In genomic region chr17:19322861-19323260, GRCh38 we compare ENCODE assay signal across 17 cellular contexts. TPM values are rescaled to one million over a fixed set of nuclear protein-coding genes. Genes with fewer than 3 reads are reported as not detected.
A peak's percentile ranks its signal among the peaks of the same experiment; 100 is the strongest.
DNase-seq lines count a peak whose midpoint lies in the region; ATAC-seq, FAIRE-seq and TF ChIP-seq lines count a peak whose summit lies in the region.
"Had no signal": no experiment of that assay in that cellular context is flagged by ENCODE, and none has a peak within 500 bp of the region (broad histone marks: within the 10 kb centered on the region; RNA-seq: fewer than 3 reads in every experiment).

No MANE protein-coding gene starts in this region.

- H3K79me1 ChIP-seq in mesenchymal stem cell (replicated peaks; ENCODE audit: low read length, poor library complexity, severe bottlenecking), result peaks cover 20% of the 10 kb centered on the region

- ATAC-seq in left cardiac atrium (peak; percentile 29 to 53), Right ventricle myocardium inferior (no peak), GM12878 (no peak)
- ATAC-seq: HCT116 had no signal

- no peak for TF ChIP-seq RAD21 in GM12878 (IDR thresholded peaks at IDR 0.05; ENCODE audit: insufficient read depth, low read depth, low read length)

- no peak overlapping the region for H3K23ac ChIP-seq in mesenchymal stem cell (ENCODE audit: low read length in 2 of 2)

- H3K18ac ChIP-seq in mesenchymal stem cell (ENCODE audit: low read depth in 1 of 2, low read length in 2 of 2), result no peak overlapping the region

- POLR2A ChIA-PET in GM12878 (lab: Charles Lee), result interaction anchor here (1.0 kb wide), 1 partner anchor 16 kb away, joined by 6 read pairs; no protein-coding TSS in a partner anchor

- H3K9me3 Mint-ChIP-seq in immature natural killer cell, result peaks cover 2 to 17% (median 8%) of the 10 kb centered on the region in 6 donors
- H3K9me3 Mint-ChIP-seq: CD4-positive, alpha-beta T cell had no signal

- 0% methylated on average over 1 of the region's 1 CpG for WGBS in GM12878 (ENCODE audit: insufficient coverage, insufficient replicate concordance, low lambda C conversion rate, missing lambda C conversion rate)
- WGBS in mesenchymal stem cell, result 94% methylated on average over 1 of the region's 1 CpG

- H4K91ac ChIP-seq in mesenchymal stem cell (ENCODE audit: low read length), result no peak overlapping the region

- no peak for TF ChIP-seq CTCF in GM12878 (IDR thresholded peaks at IDR 0.05 in 2 of 3, conservative IDR thresholded peaks at IDR 0.05 in 1 of 3; ENCODE audit: control insufficient read depth in 2 of 3, extremely low read depth in 1 of 3, insufficient read depth in 1 of 3, low read depth in 3 of 3, low read length in 3 of 3)

- in situ Hi-C loops in GM12878 (cut with MboI), result no loop called here

- H4K20me1 ChIP-seq in GM12878 (ENCODE audit: control insufficient read depth, insufficient read depth), result no peaks in the 10 kb centered on the region

- H3K4me1 ChIP-seq in GM12878 (ENCODE audit: control insufficient read depth, insufficient read depth, low read length) (no peaks in the 10 kb centered on the region), mesenchymal stem cell (ENCODE audit: control insufficient read depth, insufficient read depth, low read depth, low read length) (peaks cover 20% of the 10 kb centered on the region)

- H3K36me3 ChIP-seq in GM12878 (ENCODE audit: control insufficient read depth in 2 of 2, insufficient read depth in 2 of 2, low read length in 1 of 2) (no peaks in the 10 kb centered on the region), mesenchymal stem cell (ENCODE audit: control insufficient read depth in 1 of 2, insufficient read depth in 2 of 2, low read depth in 1 of 2, low read length in 2 of 2) (peaks cover 22 to 48% of the 10 kb centered on the region in 2 experiments)

- H2AFZ ChIP-seq in GM12878 (ENCODE audit: control insufficient read depth, low read depth, low read length), result no peak overlapping the region
- H2AFZ ChIP-seq in mesenchymal stem cell (ENCODE audit: low read depth, low read length), result no peak overlapping the region
- H2AFZ ChIP-seq: GM23248 had no signal

- CTCF ChIA-PET in GM12878 (lab: Yijun Ruan, JAX), result interaction anchor here (0.6 to 5.3 kb wide), 7 partner anchors 9 to 180 kb away, joined by 3 to 20 read pairs (median 3); partner anchors contain the start of gene B9D1

- peaks cover 3 to 8% (median 5%) of the 10 kb centered on the region in 3 donors for H3K36me3 Mint-ChIP-seq in immature natural killer cell

- H3K4ac ChIP-seq in mesenchymal stem cell (ENCODE audit: low read depth in 1 of 2, low read length in 2 of 2), result no peak overlapping the region

- intact Hi-C loops in left cardiac atrium (cut with DNase I), result no loop called here
- intact Hi-C loops in Right ventricle myocardium inferior (cut with DNase I), result no loop called here
- intact Hi-C loops in GM12878 (cut with micrococcal nuclease; ENCODE audit: unreplicated experiment), result no loop called here

- no peak for TF ChIP-seq EP300 in GM12878 (IDR thresholded peaks at IDR 0.05; ENCODE audit: borderline replicate concordance in 1 of 2, control insufficient read depth in 1 of 2, low read depth in 2 of 2, low read length in 2 of 2)

- RAD21 ChIA-PET in GM12878 (lab: Charles Lee; ENCODE audit: unreplicated experiment), result interaction anchor here (1.1 kb wide), 1 partner anchor 17 kb away, joined by 4 read pairs; no protein-coding TSS in a partner anchor

- peak overlapping the region; percentile 55 for H2AK5ac ChIP-seq in mesenchymal stem cell (ENCODE audit: low read length, severe bottlenecking)

- H3K4me2 ChIP-seq in GM12878 (ENCODE audit: control insufficient read depth, insufficient read depth) (no peak overlapping the region), mesenchymal stem cell (ENCODE audit: low read length, poor library complexity, severe bottlenecking) (no peak overlapping the region)

- H3K79me2 ChIP-seq in GM12878 (ENCODE audit: control insufficient read depth, insufficient read depth, low read length), result no peaks in the 10 kb centered on the region

- H2BK15ac ChIP-seq in mesenchymal stem cell (ENCODE audit: low read depth, poor library complexity, severe bottlenecking), result no peak overlapping the region

- H3K14ac ChIP-seq in mesenchymal stem cell (ENCODE audit: low read length in 2 of 2), result no peak overlapping the region

- H3K27me3 ChIP-seq in GM12878 (replicated peaks in 1 of 2; ENCODE audit: control insufficient read depth in 2 of 2, insufficient read depth in 2 of 2, low read length in 1 of 2), result no peaks in the 10 kb centered on the region
- H3K27me3 ChIP-seq in mesenchymal stem cell (ENCODE audit: control insufficient read depth in 1 of 2, insufficient read depth in 1 of 2, low read length in 2 of 2), result no peaks in the 10 kb centered on the region

- TF ChIP-seq POLR2A in GM12878 (IDR thresholded peaks at IDR 0.05; ENCODE audit: low read depth, low read length), result no peak

- H3K9ac ChIP-seq in GM12878 (ENCODE audit: control insufficient read depth, insufficient read depth, low read length), result no peak overlapping the region
- H3K9ac ChIP-seq in mesenchymal stem cell (ENCODE audit: low read length), result no peak overlapping the region
- H3K9ac ChIP-seq: GM23248 had no signal

- DNase-seq in left cardiac atrium (no peak), Right ventricle myocardium inferior (ENCODE audit: missing footprints) (no peak), GM12878 (ENCODE audit: low read depth, low spot score) (no peak), mesenchymal stem cell (no peak), superior temporal gyrus (ENCODE audit: extremely low spot score) (peak; percentile 8), immature natural killer cell (no peak), EL (no peak)
- DNase-seq: ACHN, C1 segment of cervical spinal cord, Calu3, DMS 273 treated with DMSO at 0.1 percent for 48 hours, GM23248 had no signal

- H2BK120ac ChIP-seq in mesenchymal stem cell (ENCODE audit: low read depth, low read length), result no peak overlapping the region

- H3K4me3 ChIP-seq in GM12878 (no peak overlapping the region), mesenchymal stem cell (ENCODE audit: insufficient read depth in 1 of 2, low read depth in 1 of 2, low read length in 2 of 2) (no peak overlapping the region)
- H3K4me3 ChIP-seq: GM23248 had no signal

- no TSS peak for BruUV-seq in GM12878 (replicated peaks; lab: Mats Ljungman, UMichigan)

- peak; percentile 18 for FAIRE-seq in GM12878 (lab: Jason Lieb, UNC)
- FAIRE-seq: GM12891, H54 had no signal

- H3K4me3 Mint-ChIP-seq in immature natural killer cell, result no peak overlapping the region
- H3K4me3 Mint-ChIP-seq: B cell; CD4-positive, alpha-beta T cell had no signal

- no peak overlapping the region for H2BK12ac ChIP-seq in mesenchymal stem cell (ENCODE audit: low read length in 2 of 2)

- H3K9me3 ChIP-seq in GM12878 (replicated peaks; ENCODE audit: control insufficient read depth, insufficient read depth, low read length) (no peaks in the 10 kb centered on the region), mesenchymal stem cell (ENCODE audit: control insufficient read depth, low read length) (peaks cover 2% of the 10 kb centered on the region)

- H4K8ac ChIP-seq in mesenchymal stem cell (ENCODE audit: low read length), result no peak overlapping the region

- no peaks in the 10 kb centered on the region for H3K4me1 Mint-ChIP-seq in immature natural killer cell
- H3K4me1 Mint-ChIP-seq: B cell had no signal

- SMC1A ChIA-PET in GM12878 (lab: Charles Lee; ENCODE audit: uncharacterized antibody, unreplicated experiment), result interaction anchor here (1.2 to 1.6 kb wide), 3 partner anchors 15 to 40 kb away, joined by 3 to 4 read pairs (median 3); partner anchors contain the start of gene B9D1

- peaks cover 0 to 6% (median 4%) of the 10 kb centered on the region in 3 donors for H3K27me3 Mint-ChIP-seq in immature natural killer cell (ENCODE audit: low read depth in 3 of 3)

- no peak overlapping the region for H2BK5ac ChIP-seq in mesenchymal stem cell (ENCODE audit: low read depth, low read length, poor library complexity, severe bottlenecking)

- H3K27ac ChIP-seq in GM12878 (ENCODE audit: control insufficient read depth, insufficient read depth), result no peak overlapping the region
- H3K27ac ChIP-seq in mesenchymal stem cell (ENCODE audit: low read length, poor library complexity, severe bottlenecking), result no peak overlapping the region
- H3K27ac ChIP-seq: GM23248 had no signal

- no peak overlapping the region for H3K27ac Mint-ChIP-seq in immature natural killer cell
- H3K27ac Mint-ChIP-seq: B cell; CD4-positive, alpha-beta T cell had no signal

RNA-seq across cellular contexts. Expression of gene B9D1, which starts 39.7 kb away (rescaled TPM):
- total RNA-seq in left cardiac atrium, result 1 to 10 TPM; 7.3 to 8.4 TPM
- total RNA-seq in Right ventricle myocardium inferior, result 5.3 TPM
- 11.3 and 12.0 TPM in 2 replicates for total RNA-seq in GM12878 (2013; cell fraction: nucleolus; rRNA removed)
- 8.3 and 9.4 TPM in 2 replicates for total RNA-seq in GM12878 (2014; rRNA removed)
- total RNA-seq in GM12878 (2014; rRNA removed; fragmentation: Illumina TruSeq; extraction: Trizol), result 4.5 and 5.9 TPM in 2 replicates
- 8.1 and 9.5 TPM in 2 replicates for total RNA-seq in GM12878 (2021)
- polyA plus RNA-seq in GM12878 (2011; ENCODE audit: low read depth), result 12.7 TPM
- 5.0 and 10.4 TPM in 2 replicates for polyA plus RNA-seq in GM12878 (2011; rRNA removed)
- polyA plus RNA-seq in GM12878 (2011; cell fraction: cytosol; rRNA removed), result 15.0 TPM in 2 replicates
- 14.0 and 16.5 TPM in 2 replicates for polyA plus RNA-seq in GM12878 (2011; cell fraction: nucleus; rRNA removed)
- 8.7 and 8.9 TPM in 2 replicates for polyA plus RNA-seq in GM12878 (2012)
- 4.9 and 8.7 TPM in 2 replicates for polyA plus RNA-seq in GM12878 (2014; fragmentation: Illumina TruSeq; extraction: Trizol)
- 10 to 100 TPM in 1 of 2 experiments, 1 to 10 TPM in 1; 8.2 to 10.2 TPM for polyA plus RNA-seq in GM12878 (2014; fragmentation: Nextera tagmentation; extraction: Ambion mirVana)
- 11.8 and 14.9 TPM in 2 replicates for polyA plus RNA-seq in GM12878 (2014; rRNA removed)
- 10 to 100 TPM; 16.4 to 18.3 TPM for polyA plus RNA-seq in GM12878 (2016; fragmentation: Nextera tagmentation; extraction: Ambion mirVana)
- 6.3 and 9.0 TPM in 2 replicates for polyA minus RNA-seq in GM12878 (2011; rRNA and poly(A)+ RNA removed)
- polyA minus RNA-seq in GM12878 (2011; cell fraction: cytosol; rRNA and poly(A)+ RNA removed), result 1.5 and 3.7 TPM in 2 replicates
- polyA minus RNA-seq in GM12878 (2011; cell fraction: nucleus; rRNA and poly(A)+ RNA removed), result 2.9 and 5.4 TPM in 2 replicates
- polyA plus RNA-seq in mesenchymal stem cell (2013, experiment 1 of 2), result 30.2 TPM
- 30.8 TPM for polyA plus RNA-seq in mesenchymal stem cell (2013, experiment 2 of 2)
- polyA plus RNA-seq in immature natural killer cell, result 1 to 10 TPM; 2.5 to 4.4 (median 2.5) TPM

RNA-seq across cellular contexts. Expression of gene MAPK7, which starts 55.4 kb away (rescaled TPM):
- total RNA-seq in left cardiac atrium (10 to 100 TPM; 13.8 to 15.1 TPM), Right ventricle myocardium inferior (13.0 TPM), GM12878 (2014; rRNA removed) (2.1 and 3.7 TPM in 2 replicates), GM12878 (2014; rRNA removed; fragmentation: Illumina TruSeq; extraction: Trizol) (2.1 and 2.7 TPM in 2 replicates), GM12878 (2021) (11.1 and 13.5 TPM in 2 replicates)
- 20.9 and 25.3 TPM in 2 replicates for total RNA-seq in GM12878 (2013; cell fraction: nucleolus; rRNA removed)
- polyA plus RNA-seq in GM12878 (2011; ENCODE audit: low read depth), result 6.9 TPM
- polyA plus RNA-seq in GM12878 (2011; rRNA removed) (1.6 and 3.2 TPM in 2 replicates), GM12878 (2014; fragmentation: Illumina TruSeq; extraction: Trizol) (5.1 and 7.8 TPM in 2 replicates), GM12878 (2014; fragmentation: Nextera tagmentation; extraction: Ambion mirVana) (1 to 10 TPM in 1 of 2 experiments, under 1 TPM in 1; 0.37 to 1.3 TPM), GM12878 (2014; rRNA removed) (7.6 and 12.0 TPM in 2 replicates), GM12878 (2016; fragmentation: Nextera tagmentation; extraction: Ambion mirVana) (10 to 100 TPM in 1 of 2 experiments, 1 to 10 TPM in 1; 8.2 to 11.1 TPM), immature natural killer cell (10 to 100 TPM in 1 of 3 donors, 1 to 10 TPM in 2; 3.4 to 23.0 (median 7.3) TPM)
- polyA plus RNA-seq in GM12878 (2011; cell fraction: cytosol; rRNA removed), result 4.5 and 5.4 TPM in 2 replicates
- polyA plus RNA-seq in GM12878 (2011; cell fraction: nucleus; rRNA removed), result 15.6 and 17.1 TPM in 2 replicates
- 7.0 and 10.0 TPM in 2 replicates for polyA plus RNA-seq in GM12878 (2012)
- polyA minus RNA-seq in GM12878 (2011; rRNA and poly(A)+ RNA removed), result 11.0 and 17.0 TPM in 2 replicates
- polyA minus RNA-seq in GM12878 (2011; cell fraction: cytosol; rRNA and poly(A)+ RNA removed), result 6.4 TPM in 2 replicates
- polyA minus RNA-seq in GM12878 (2011; cell fraction: nucleus; rRNA and poly(A)+ RNA removed), result 19.1 and 30.2 TPM in 2 replicates
- 33.6 TPM for polyA plus RNA-seq in mesenchymal stem cell (2013, experiment 1 of 2)
- polyA plus RNA-seq in mesenchymal stem cell (2013, experiment 2 of 2), result 30.7 TPM

Comparison
In these comparisons a context has a peak if more than half of its experiments do, and no peak if none do; other contexts are left out.
1. ATAC-seq: peak in left cardiac atrium (2 of 2); none in Right ventricle myocardium inferior (single experiment) and GM12878 (single experiment).